In the genomic region with DNA sequence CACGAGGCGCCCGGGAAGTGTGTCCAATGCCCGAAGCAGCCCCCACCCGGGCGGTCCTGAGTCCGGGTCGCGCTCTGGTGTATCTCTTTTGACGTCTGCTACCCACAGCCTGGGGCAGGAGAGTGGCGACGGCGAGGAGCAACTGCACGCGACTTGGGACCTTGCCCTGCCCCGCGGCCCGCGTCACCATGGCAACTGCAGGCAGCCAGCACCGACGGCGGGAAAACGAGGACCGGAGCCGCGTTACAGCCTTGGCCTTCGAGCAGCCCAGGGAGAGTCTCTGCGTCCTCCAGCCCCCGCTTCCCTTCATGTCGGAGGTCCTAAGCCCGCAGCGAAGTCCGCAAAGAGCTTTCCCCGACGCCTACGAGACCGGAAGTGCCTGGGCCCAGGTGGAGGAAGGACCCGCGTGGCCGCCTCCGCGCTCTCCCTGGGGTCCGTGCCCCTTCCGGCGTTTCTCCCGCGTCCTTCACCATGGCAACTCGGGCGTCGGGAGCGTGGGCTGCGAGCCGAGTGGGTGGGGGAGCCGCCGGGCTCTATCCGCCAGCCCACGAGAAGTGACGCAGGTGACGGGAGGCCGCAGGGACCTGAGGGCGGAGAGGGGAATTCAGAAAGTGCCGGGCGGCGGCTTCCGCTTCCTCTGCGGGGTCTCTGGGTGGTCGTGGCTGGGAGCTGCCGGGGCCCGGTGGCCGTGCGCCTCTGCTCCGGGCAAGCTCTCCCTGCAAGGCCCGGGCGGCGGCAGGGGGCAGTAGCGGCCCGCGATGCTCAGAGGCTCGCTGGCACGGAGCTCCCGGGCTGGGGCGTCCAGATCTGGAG, we compare ENCODE assay signal across 8 cellular contexts.
DNase-seq lines count a peak whose midpoint lies in the region; ATAC-seq and TF ChIP-seq lines count a peak whose summit lies in the region.

No MANE protein-coding gene starts in this region.

- H4K20me1 ChIP-seq in mammary epithelial cell (ENCODE audit: insufficient read depth, low read length): no peaks in the 10 kb centered on the region

- H3K27me3 ChIP-seq in CD8-positive, alpha-beta memory T cell (ENCODE audit: insufficient read depth, low read length, poor library complexity, severe bottlenecking): no peaks in the 10 kb centered on the region
- H3K27me3 ChIP-seq in WERI-Rb-1 (ENCODE audit: insufficient read depth, low read depth, severe bottlenecking) (peaks cover 5% of the 10 kb centered on the region), mammary epithelial cell (ENCODE audit: insufficient read depth, low read length) (peaks cover 3% of the 10 kb centered on the region)

- peak overlapping the region in 2 of 8 donors; percentile 34 to 39 for H3K27ac Mint-ChIP-seq in CD8-positive, alpha-beta memory T cell

- H3K27ac ChIP-seq in CD8-positive, alpha-beta memory T cell (ENCODE audit: low read depth, low read length): no peak overlapping the region
- 0 out of 2 replicates have a peak overlapping the region, but pooled peaks have one; percentile 3 for H3K27ac ChIP-seq in WERI-Rb-1
- H3K27ac ChIP-seq in mammary epithelial cell (ENCODE audit: insufficient read depth, low read depth, low read length): no peak overlapping the region

- H3K9me3 Mint-ChIP-seq in CD8-positive, alpha-beta memory T cell: no peaks in the 10 kb centered on the region

- no peaks in the 10 kb centered on the region for H3K36me3 ChIP-seq in CD8-positive, alpha-beta memory T cell (ENCODE audit: insufficient read depth, low read length)
- H3K36me3 ChIP-seq in WERI-Rb-1 (no peaks in the 10 kb centered on the region), mammary epithelial cell (ENCODE audit: insufficient read depth, low read length) (no peaks in the 10 kb centered on the region)

- no peaks in the 10 kb centered on the region for H3K79me2 ChIP-seq in mammary epithelial cell (ENCODE audit: insufficient read depth, low read length)

- no peaks in the 10 kb centered on the region for H3K36me3 Mint-ChIP-seq in CD8-positive, alpha-beta memory T cell

- H2AFZ ChIP-seq in mammary epithelial cell (ENCODE audit: low read depth, low read length): peak overlapping the region; percentile 98

- H3K9ac ChIP-seq in mammary epithelial cell (ENCODE audit: insufficient read depth, low read length): no peak overlapping the region

- peak overlapping the region; percentile 34 for H3K4me3 ChIP-seq in CD8-positive, alpha-beta memory T cell (ENCODE audit: low read length)
- H3K4me3 ChIP-seq in NB4 (ENCODE audit: low read depth, low read length): peak overlapping the region; percentile 49
- H3K4me3 ChIP-seq in WERI-Rb-1 (ENCODE audit: low read depth, low read length): peak overlapping the region; percentile 42
- peak overlapping the region; percentile 55 to 67 (median 57) for H3K4me3 ChIP-seq in mammary epithelial cell (replicated peaks in 1 of 3; ENCODE audit: insufficient read depth in 1 of 3, low read depth in 2 of 3, low read length in 3 of 3)

- H3K4me3 Mint-ChIP-seq in CD8-positive, alpha-beta memory T cell: peak overlapping the region; percentile 60 to 90 (median 73)

- H3K4me2 ChIP-seq in mammary epithelial cell (ENCODE audit: insufficient read depth, low read depth, low read length): peak overlapping the region; percentile 99

- intact Hi-C loops in mammary epithelial cell (cut with micrococcal nuclease): loop anchor here (1.0 kb wide), 4 partner anchors 140 to 245 kb away; no protein-coding TSS in a partner anchor

- 4% methylated on average over 23 of the region's 82 CpGs for WGBS in mammary epithelial cell (ENCODE audit: low coverage, missing lambda C conversion rate)

- peaks cover 21 to 57% of the 10 kb centered on the region in 2 donors for H3K27me3 Mint-ChIP-seq in CD8-positive, alpha-beta memory T cell

- peak; percentile 73 for TF ChIP-seq CTCF in NB4 (IDR thresholded peaks at IDR 0.05; ENCODE audit: low read depth, low read length)
- TF ChIP-seq CTCF in WERI-Rb-1 (IDR thresholded peaks at IDR 0.05; ENCODE audit: low read depth, low read length): peak; percentile 82
- TF ChIP-seq CTCF in mammary epithelial cell (conservative IDR thresholded peaks at IDR 0.05 in 1 of 2, IDR thresholded peaks at IDR 0.05 in 1 of 2; ENCODE audit: extremely low read depth in 1 of 2, insufficient read depth in 1 of 2, low read depth in 1 of 2, low read length in 2 of 2): peak; percentile 65 to 92

- peak; percentile 9 to 52 (median 17) for DNase-seq in CD8-positive, alpha-beta memory T cell
- DNase-seq in NB4 (ENCODE audit: low read depth): peak; percentile 87
- peak; percentile 89 for DNase-seq in WERI-Rb-1
- DNase-seq in mammary epithelial cell: peak; percentile 52
- DNase-seq in inferior parietal cortex (ENCODE audit: extremely low spot score): peak; percentile 56
- peak; percentile 1 for DNase-seq in smooth muscle cell of the brain vasculature (ENCODE audit: low read depth, low spot score)
- DNase-seq in SHP77 treated with DMSO at 0.1 percent for 48 hours (lab: John Stamatoyannopoulos, UW): no peak

- in situ Hi-C loops in mammary epithelial cell (cut with MboI; ENCODE audit: low sequenced_read_pairs in 2 of 2): loop anchor here (10.0 kb wide), 1 partner anchor 248 kb away; no protein-coding TSS in a partner anchor

- CTCF ChIA-PET in CD8-positive, alpha-beta memory T cell (lab: Charles Lee): interaction anchor here (0.8 to 1.9 kb wide), 6 partner anchors 10 to 249 kb away, joined by 3 to 7 read pairs (median 4); no protein-coding TSS in a partner anchor
- CTCF ChIA-PET in mammary epithelial cell (lab: Charles Lee; ENCODE audit: low non-redundant PET): interaction anchor here (0.5 to 2.0 kb wide), 8 partner anchors 24 to 442 kb away, joined by 3 to 10 read pairs (median 4); no protein-coding TSS in a partner anchor

- TF ChIP-seq POLR2A in NB4 (IDR thresholded peaks at IDR 0.05; ENCODE audit: extremely low read depth, insufficient read length): no peak

- POLR2A ChIA-PET in CD8-positive, alpha-beta memory T cell (lab: Charles Lee): no interaction called here

- H3K4me1 Mint-ChIP-seq in CD8-positive, alpha-beta memory T cell: peaks cover 3 to 11% (median 5%) of the 10 kb centered on the region in 3 donors

- no peaks in the 10 kb centered on the region for H3K9me3 ChIP-seq in CD8-positive, alpha-beta memory T cell (ENCODE audit: low read length)
- H3K9me3 ChIP-seq in WERI-Rb-1 (ENCODE audit: severe bottlenecking): no peaks in the 10 kb centered on the region
- H3K9me3 ChIP-seq in mammary epithelial cell (replicated peaks; ENCODE audit: insufficient read depth, low read length): no peaks in the 10 kb centered on the region

- no TSS peak for BruUV-seq in mammary epithelial cell (replicated peaks; lab: Mats Ljungman, UMichigan)

- peak; percentile 38 for ATAC-seq in GM21528 (IDR thresholded peaks at IDR 0.05; ENCODE audit: low FRiP score, unreplicated experiment)

- no peaks in the 10 kb centered on the region for H3K4me1 ChIP-seq in CD8-positive, alpha-beta memory T cell (ENCODE audit: insufficient read depth, low read length)
- H3K4me1 ChIP-seq in mammary epithelial cell (ENCODE audit: insufficient read depth, low read length): peaks cover 11% of the 10 kb centered on the region

- dilution Hi-C loops in mammary epithelial cell (cut with HindIII; ENCODE audit: low sequenced_read_pairs): no loop called here
